ENCODE assay signal across 11 cellular contexts in genomic region chr7:7911339-7911738, GRCh38. TPM values are rescaled to one million over a fixed set of nuclear protein-coding genes. Genes with fewer than 3 reads are reported as not detected.
DNase-seq lines count a peak whose midpoint lies in the region; TF ChIP-seq lines count a peak whose summit lies in the region.
"Had no signal": no experiment of that assay in that cellular context is flagged by ENCODE, and none has a peak within 500 bp of the region (broad histone marks: within the 10 kb centered on the region; RNA-seq: fewer than 3 reads in every experiment).

No MANE protein-coding gene starts in this region.

- in situ Hi-C loops in Caki2 (cut with HindIII; ENCODE audit: low pct_unique_long_range_greater_than_20kb, low sequenced_read_pairs) (no loop called here), astrocyte of the cerebellum (cut with HindIII; ENCODE audit: low sequenced_read_pairs) (no loop called here)

- H3K27me3 ChIP-seq in kidney epithelial cell (ENCODE audit: control insufficient read depth, insufficient read depth, low read length) (no peaks in the 10 kb centered on the region), Peyer's patch (no peaks in the 10 kb centered on the region)
- H3K27me3 ChIP-seq: sigmoid colon had no signal

- no peaks in the 10 kb centered on the region for H3K4me1 ChIP-seq in Peyer's patch

- no peaks in the 10 kb centered on the region for H3K9me3 ChIP-seq in Peyer's patch
- H3K9me3 ChIP-seq: sigmoid colon had no signal

- H3K4me3 Mint-ChIP-seq in progenitor cell of endocrine pancreas (ENCODE audit: low read depth), result no peak overlapping the region

- TF ChIP-seq POLR2A in Peyer's patch (IDR thresholded peaks at IDR 0.05), result no peak

- peaks cover 3% of the 10 kb centered on the region for H3K4me1 Mint-ChIP-seq in progenitor cell of endocrine pancreas (ENCODE audit: low read depth)

- H3K36me3 Mint-ChIP-seq in progenitor cell of endocrine pancreas (ENCODE audit: insufficient read depth), result peaks cover 3% of the 10 kb centered on the region

- H3K27ac ChIP-seq in Peyer's patch, result no peak overlapping the region
- H3K27ac ChIP-seq: sigmoid colon had no signal

- H3K36me3 ChIP-seq in kidney epithelial cell (ENCODE audit: control insufficient read depth, insufficient read depth, low read length) (no peaks in the 10 kb centered on the region), Peyer's patch (no peaks in the 10 kb centered on the region)
- H3K36me3 ChIP-seq: sigmoid colon had no signal

- no peaks in the 10 kb centered on the region for H3K27me3 Mint-ChIP-seq in progenitor cell of endocrine pancreas

- TF ChIP-seq CTCF in astrocyte of the cerebellum (IDR thresholded peaks at IDR 0.05; ENCODE audit: low read depth, low read length, missing control alignments) (no peak), kidney epithelial cell (IDR thresholded peaks at IDR 0.05; ENCODE audit: insufficient read depth, low read length, poor library complexity, severe bottlenecking) (no peak), Peyer's patch (IDR thresholded peaks at IDR 0.05) (no peak), progenitor cell of endocrine pancreas (IDR thresholded peaks at IDR 0.05; ENCODE audit: unreplicated experiment) (no peak)

- H3K4me3 ChIP-seq in astrocyte of the cerebellum (ENCODE audit: low read depth, low read length) (no peak overlapping the region), kidney epithelial cell (ENCODE audit: low read depth, low read length) (no peak overlapping the region), Peyer's patch (no peak overlapping the region)
- H3K4me3 ChIP-seq: sigmoid colon had no signal

- H3K9me3 Mint-ChIP-seq in progenitor cell of endocrine pancreas (ENCODE audit: low read depth), result peaks cover 6% of the 10 kb centered on the region

- no peak overlapping the region for H3K27ac Mint-ChIP-seq in progenitor cell of endocrine pancreas

- DNase-seq in Caki2 (ENCODE audit: low read depth), result peak; percentile 68
- peak; percentile 25 for DNase-seq in HuH-7.5 (ENCODE audit: low spot score)
- peak; percentile 20 for DNase-seq in astrocyte of the cerebellum (ENCODE audit: low read depth)
- DNase-seq in kidney epithelial cell (ENCODE audit: low read depth), result peak; percentile 82
- no peak for DNase-seq in superior temporal gyrus (ENCODE audit: extremely low spot score)
- DNase-seq in Peyer's patch, result no peak
- no peak for DNase-seq in D341Med (ENCODE audit: low spot score)
- DNase-seq in progenitor cell of endocrine pancreas (ENCODE audit: low spot score, unreplicated experiment), result no peak
- DNase-seq: left cardiac atrium, NCI-H510A, sigmoid colon had no signal

RNA-seq across cellular contexts. Expression of gene GLCCI1, which starts 57.3 kb away (rescaled TPM):
- 1.1 and 11.7 TPM in 2 replicates for total RNA-seq in Caki2 (2014; rRNA removed; shearing (Covaris generic); ENCODE audit: low replicate concordance)
- total RNA-seq in kidney epithelial cell (1.6 and 2.0 TPM in 2 replicates), Peyer's patch (10 to 100 TPM in 1 of 4 donors, 1 to 10 TPM in 3; 5.1 to 33.8 (median 7.9) TPM), progenitor cell of endocrine pancreas (39.3 and 42.4 TPM in 2 replicates)

Comparison
In these comparisons a context has a peak if more than half of its experiments do, and no peak if none do; other contexts are left out.
1. DNase-seq: peak in Caki2 (single experiment), HuH-7.5 (single experiment), astrocyte of the cerebellum (single experiment) and kidney epithelial cell (single experiment); none in superior temporal gyrus (single experiment), Peyer's patch (0 of 3), D341Med (single experiment) and progenitor cell of endocrine pancreas (single experiment).